In genomic region chr12:96210376-96211055, GRCh38 we compare ENCODE assay signal across 8 cellular contexts. TPM values are rescaled to one million over a fixed set of nuclear protein-coding genes. Genes with fewer than 3 reads are reported as not detected.
DNase-seq lines count a peak whose midpoint lies in the region; ATAC-seq, FAIRE-seq and TF ChIP-seq lines count a peak whose summit lies in the region.
"Had no signal": no experiment of that assay in that cellular context is flagged by ENCODE, and none has a peak within 500 bp of the region (broad histone marks: within the 10 kb centered on the region; RNA-seq: fewer than 3 reads in every experiment).

No MANE protein-coding gene starts in this region.

- intact Hi-C loops in HepG2 (cut with micrococcal nuclease; ENCODE audit: unreplicated experiment), result loop anchor here (10.0 kb wide), 1 partner anchor 54 kb away; no protein-coding TSS in a partner anchor

- peaks cover 16% of the 10 kb centered on the region for H3K4me1 ChIP-seq in HepG2 (ENCODE audit: insufficient read depth, low read length)

- peaks cover 2% of the 10 kb centered on the region for H3K27me3 Mint-ChIP-seq in glutamatergic neuron (ENCODE audit: unreplicated experiment)

- TF ChIP-seq CTCF in glutamatergic neuron (IDR thresholded peaks at IDR 0.05; ENCODE audit: partially characterized antibody, unreplicated experiment), result no peak
- TF ChIP-seq CTCF in HepG2 (CRISPR knock-in tag; IDR thresholded peaks at IDR 0.05), result no peak

- peaks cover 0 to 1% of the 10 kb centered on the region in 2 experiments; a peak in 1 of 5 replicates for H3K27me3 ChIP-seq in HepG2 (ENCODE audit: control insufficient read depth in 1 of 2, insufficient read depth in 2 of 2, low read length in 2 of 2)

- H3K9me3 ChIP-seq in HepG2 (ENCODE audit: low read length), result no peaks in the 10 kb centered on the region

- FAIRE-seq in HepG2 (lab: Jason Lieb, UNC), result no peak
- FAIRE-seq: islet of Langerhans had no signal

- no peaks in the 10 kb centered on the region for H3K36me3 ChIP-seq in HepG2 (replicated peaks in 1 of 2; ENCODE audit: control insufficient read depth in 1 of 2, insufficient read depth in 2 of 2, low read length in 2 of 2)

- H3K4me3 Mint-ChIP-seq in glutamatergic neuron (ENCODE audit: unreplicated experiment), result no peak overlapping the region

- CTCF ChIA-PET in HepG2 (lab: Yijun Ruan, JAX; ENCODE audit: low intra/inter-chr PET ratio, low total read pairs), result no interaction called here

- H3K9ac ChIP-seq in HepG2 (ENCODE audit: insufficient read depth, low read depth, low read length), result no peak overlapping the region

- WGBS in HepG2 (ENCODE audit: low lambda C conversion rate), result 84% methylated on average over 19 of the region's 19 CpGs

- H2AFZ ChIP-seq in HepG2 (ENCODE audit: low read length), result no peak overlapping the region

- no peak overlapping the region for H3K4me3 ChIP-seq in HepG2 (replicated peaks in 1 of 3; ENCODE audit: insufficient read depth in 1 of 3, low read depth in 2 of 3, low read length in 3 of 3)

- in situ Hi-C loops in HepG2 (cut with HindIII; ENCODE audit: extremely low pct_ligation_motif_present, low pct_unique_long_range_greater_than_20kb), result loop anchor here (5.0 to 25.0 kb wide), 2 partner anchors 148 to 302 kb away; no protein-coding TSS in a partner anchor

- H3K9me3 Mint-ChIP-seq in glutamatergic neuron (ENCODE audit: unreplicated experiment), result peaks cover 2% of the 10 kb centered on the region

- H3K27ac ChIP-seq in HepG2 (ENCODE audit: extremely low read length, insufficient read depth, low read length), result no peak overlapping the region

- TF ChIP-seq EP300 in HepG2 (IDR thresholded peaks at IDR 0.05; ENCODE audit: low read depth in 2 of 2, low read length in 2 of 2) (no peak), HepG2 (CRISPR knock-in tag; IDR thresholded peaks at IDR 0.05; ENCODE audit: borderline replicate concordance) (no peak)

- TF ChIP-seq RAD21 in HepG2 (CRISPR knock-in tag; IDR thresholded peaks at IDR 0.05), result no peak

- H3K27ac Mint-ChIP-seq in glutamatergic neuron (ENCODE audit: unreplicated experiment), result peak overlapping the region; percentile 84

- peak; percentile 59 to 75 for DNase-seq in Kasumi-1 (lab: John Stamatoyannopoulos, UW)
- DNase-seq in activated CD8-positive, alpha-beta memory T cell treated with anti-CD3 and anti-CD28 coated beads, Interleukin-2, amount 50 U/mL, for 48 hours, result peak; percentile 77
- no peak for DNase-seq in glutamatergic neuron
- peak in 5 of 6 experiments; percentile 10 to 53 (median 36) for DNase-seq in stimulated activated naive CD4-positive, alpha-beta T cell (lab: John Stamatoyannopoulos, UW)
- no peak for DNase-seq in HepG2 (ENCODE audit: low spot score)
- DNase-seq in COR-L47 (lab: John Stamatoyannopoulos, UW), result no peak

- H3K4me1 Mint-ChIP-seq in glutamatergic neuron (ENCODE audit: low read depth, unreplicated experiment), result peaks cover 39% of the 10 kb centered on the region

- H3K36me3 Mint-ChIP-seq in glutamatergic neuron (ENCODE audit: unreplicated experiment), result no peaks in the 10 kb centered on the region

- ATAC-seq in HepG2, result no peak
- ATAC-seq in HG02588 (IDR thresholded peaks at IDR 0.05; ENCODE audit: unreplicated experiment), result no peak

- no peaks in the 10 kb centered on the region for H4K20me1 ChIP-seq in HepG2 (ENCODE audit: insufficient read depth, low read length)

- no peak for TF ChIP-seq POLR2A in HepG2 (IDR thresholded peaks at IDR 0.05; ENCODE audit: insufficient read depth in 1 of 2, low read depth in 2 of 2, low read length in 2 of 2)

- H3K79me2 ChIP-seq in HepG2 (ENCODE audit: insufficient read depth, low read length), result no peaks in the 10 kb centered on the region

- no TSS peak for BruUV-seq in HepG2 (replicated peaks; lab: Mats Ljungman, UMichigan)

- H3K4me2 ChIP-seq in HepG2 (ENCODE audit: low read depth, low read length), result no peak overlapping the region

- POLR2A ChIA-PET in HepG2 (lab: Yijun Ruan, JAX), result no interaction called here

TF ChIP-seq in HepG2, 621 proteins besides CTCF, POLR2A, EP300 and RAD21:
- TF ChIP-seq IKZF5 (CRISPR knock-in tag; IDR thresholded peaks at IDR 0.05) (no peak), MXI1 (IDR thresholded peaks at IDR 0.05; ENCODE audit: borderline replicate concordance, low read depth, low read length) (no peak)

RNA-seq across cellular contexts. Expression of gene ELK3, which starts 16.3 kb away (rescaled TPM):
- total RNA-seq in glutamatergic neuron (ENCODE audit: unreplicated experiment) (3.7 TPM), HepG2 (2016; rRNA removed; fragmentation: Illumina TruSeq; extraction: Trizol) (3.0 and 3.2 TPM in 2 replicates)
- 1.2 and 1.3 TPM in 2 replicates for total RNA-seq in HepG2 (2016; cell fraction: cytosol; rRNA removed; fragmentation: Illumina TruSeq; extraction: Trizol; ENCODE audit: low read depth)
- 2.3 and 2.7 TPM in 2 replicates for total RNA-seq in HepG2 (2016; cell fraction: insoluble cytoplasmic fraction; rRNA removed; fragmentation: Illumina TruSeq; extraction: Trizol)
- 4.8 and 5.0 TPM in 2 replicates for total RNA-seq in HepG2 (2016; cell fraction: membrane; rRNA removed; fragmentation: Illumina TruSeq; extraction: Trizol)
- 2.7 and 3.9 TPM in 2 replicates for total RNA-seq in HepG2 (2016; cell fraction: nucleus; rRNA removed; fragmentation: Illumina TruSeq; extraction: Trizol)
- 2.4 and 2.9 TPM in 2 replicates for polyA plus RNA-seq in HepG2 (2011; rRNA removed)
- polyA plus RNA-seq in HepG2 (2011; cell fraction: cytosol; rRNA removed), result 1.5 and 2.1 TPM in 2 replicates
- 1.2 and 2.1 TPM in 2 replicates for polyA plus RNA-seq in HepG2 (2011; cell fraction: nucleus; rRNA removed)
- polyA plus RNA-seq in HepG2 (2012), result 1.8 and 2.5 TPM in 2 replicates
- 1.5 and 2.0 TPM in 2 replicates for polyA plus RNA-seq in HepG2 (2016; cell fraction: cytosol; fragmentation: Illumina TruSeq; extraction: Trizol; ENCODE audit: low read depth)
- 4.0 and 4.7 TPM in 2 replicates for polyA plus RNA-seq in HepG2 (2016; cell fraction: insoluble cytoplasmic fraction; fragmentation: Illumina TruSeq; extraction: Trizol; ENCODE audit: low read depth)
- 3.8 and 4.8 TPM in 2 replicates for polyA plus RNA-seq in HepG2 (2016; cell fraction: membrane; fragmentation: Illumina TruSeq; extraction: Trizol; ENCODE audit: low read depth)
- polyA plus RNA-seq in HepG2 (2016; cell fraction: nucleus; fragmentation: Illumina TruSeq; extraction: Trizol; ENCODE audit: insufficient read depth, low read depth), result 3.9 and 4.5 TPM in 2 replicates
- 5.5 and 9.6 TPM in 2 replicates for polyA minus RNA-seq in HepG2 (2011; rRNA and poly(A)+ RNA removed; ENCODE audit: low replicate concordance)
- 3.2 and 3.3 TPM in 2 replicates for polyA minus RNA-seq in HepG2 (2011; cell fraction: cytosol; rRNA and poly(A)+ RNA removed)
- 2.6 and 2.7 TPM in 2 replicates for polyA minus RNA-seq in HepG2 (2011; cell fraction: nucleus; rRNA and poly(A)+ RNA removed)

Comparison
In these comparisons a context has a peak if more than half of its experiments do, and no peak if none do; other contexts are left out.
1. DNase-seq: peak in Kasumi-1 (2 of 2), activated CD8-positive, alpha-beta memory T cell treated with anti-CD3 and anti-CD28 coated beads, Interleukin-2, amount 50 U/mL, for 48 hours (single experiment) and stimulated activated naive CD4-positive, alpha-beta T cell (5 of 6); none in glutamatergic neuron (single experiment), HepG2 (single experiment) and COR-L47 (single experiment).